Comparison of ENCODE assay signal across 26 cellular contexts in the genomic region with DNA sequence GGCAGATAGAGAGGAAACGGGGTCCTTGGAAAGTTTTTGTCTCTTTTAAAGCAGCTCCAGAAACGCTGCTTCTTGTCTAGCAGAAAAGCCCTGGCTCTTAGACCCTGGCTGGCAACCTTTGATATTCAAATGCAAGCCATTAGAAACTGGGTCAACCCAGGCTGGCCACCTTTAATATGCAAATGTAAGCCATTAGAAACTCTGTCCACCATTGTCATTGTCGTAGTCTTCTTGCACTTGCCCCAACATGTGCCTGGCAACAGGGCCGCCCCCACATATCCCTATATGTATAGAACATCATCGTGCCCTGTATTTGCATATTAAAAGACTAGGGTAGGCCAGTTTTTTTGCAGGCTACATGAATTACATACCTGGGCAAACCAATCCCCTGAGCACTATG.
"Had no signal": no experiment of that assay in that cellular context is flagged by ENCODE, and none has a peak within 500 bp of the region (broad histone marks: within the 10 kb centered on the region; RNA-seq: fewer than 3 reads in every experiment).

No MANE protein-coding gene starts in this region.

- H3K27ac Mint-ChIP-seq: activated CD4-positive, alpha-beta memory T cell treated with anti-CD3 and anti-CD28 coated beads for 36 hours; activated naive CD4-positive, alpha-beta T cell treated with anti-CD3 and anti-CD28 coated beads for 36 hours; activated naive CD8-positive, alpha-beta T cell treated with anti-CD3 and anti-CD28 coated beads, Interleukin-2, amount 10 ng/mL, durations not matched to agents 7 days and 5 days; activated T-cell treated with anti-CD3 and anti-CD28 coated beads, Interleukin-2, amount 50 U/mL, for 72 hours; effector memory CD8-positive, alpha-beta T cell; natural killer cell treated with Interleukin-12 subunit alpha and Interleukin-12 subunit beta and Interleukin-15 and Interleukin-18, amount 100 ng/mL, for 72 hours; type B pancreatic cell had no signal

- H3K4me3 ChIP-seq: breast epithelium, dorsolateral prefrontal cortex, esophagus squamous epithelium, gastrocnemius medialis, left lung, ovary, prostate gland, right atrium auricular region, spleen, thoracic aorta, vagina had no signal

- H3K36me3 Mint-ChIP-seq: activated CD4-positive, alpha-beta memory T cell treated with anti-CD3 and anti-CD28 coated beads for 36 hours; activated naive CD8-positive, alpha-beta T cell treated with anti-CD3 and anti-CD28 coated beads, Interleukin-2, amount 10 ng/mL, durations not matched to agents 7 days and 5 days; natural killer cell treated with Interleukin-12 subunit alpha and Interleukin-12 subunit beta and Interleukin-15 and Interleukin-18, amount 100 ng/mL, for 72 hours; type B pancreatic cell had no signal

- FAIRE-seq: colon had no signal

- DNase-seq: activated CD4-positive, alpha-beta memory T cell treated with anti-CD3 and anti-CD28 coated beads for 36 hours; activated CD4-positive, alpha-beta T cell treated with anti-CD3 and anti-CD28 coated beads for 48 hours; activated effector memory CD4-positive, alpha-beta T cell treated with Interleukin-2 at 50 U/mL for 16 hours; activated naive CD4-positive, alpha-beta T cell treated with anti-CD3 and anti-CD28 coated beads for 36 hours; activated naive CD8-positive, alpha-beta T cell treated with anti-CD3 and anti-CD28 coated beads, Interleukin-2, amount 10 ng/mL, durations not matched to agents 7 days and 5 days; activated T-cell treated with anti-CD3 and anti-CD28 coated beads, Interleukin-2, amount 50 U/mL, for 72 hours; amniotic stem cell; dorsolateral prefrontal cortex; effector memory CD8-positive, alpha-beta T cell; esophagus squamous epithelium; gastrocnemius medialis; kidney glomerular epithelial cell; left lung; ovary; spleen; stimulated activated CD4-positive, alpha-beta T cell treated with anti-CD3 and anti-CD28 coated beads, Interleukin-4, amount 100 ng/mL, for 1 hour; stimulated activated naive CD4-positive, alpha-beta T cell had no signal

- H3K4me3 Mint-ChIP-seq: activated CD4-positive, alpha-beta memory T cell treated with anti-CD3 and anti-CD28 coated beads for 36 hours; activated naive CD4-positive, alpha-beta T cell treated with anti-CD3 and anti-CD28 coated beads for 36 hours; activated naive CD8-positive, alpha-beta T cell treated with anti-CD3 and anti-CD28 coated beads, Interleukin-2, amount 10 ng/mL, durations not matched to agents 7 days and 5 days; activated T-cell treated with anti-CD3 and anti-CD28 coated beads, Interleukin-2, amount 50 U/mL, for 72 hours; central memory CD8-positive, alpha-beta T cell; effector memory CD8-positive, alpha-beta T cell; natural killer cell treated with Interleukin-12 subunit alpha and Interleukin-12 subunit beta and Interleukin-15 and Interleukin-18, amount 100 ng/mL, for 72 hours; type B pancreatic cell had no signal

- H3K36me3 ChIP-seq: breast epithelium, esophagus squamous epithelium, gastrocnemius medialis, left lung, ovary, prostate gland, right atrium auricular region, spleen, thoracic aorta, vagina had no signal

- H3K27me3 ChIP-seq: breast epithelium, dorsolateral prefrontal cortex, gastrocnemius medialis, left lung, ovary, right atrium auricular region, spleen, vagina had no signal

- H3K27me3 Mint-ChIP-seq: activated CD4-positive, alpha-beta memory T cell treated with anti-CD3 and anti-CD28 coated beads for 36 hours; activated naive CD8-positive, alpha-beta T cell treated with anti-CD3 and anti-CD28 coated beads, Interleukin-2, amount 10 ng/mL, durations not matched to agents 7 days and 5 days; central memory CD8-positive, alpha-beta T cell; effector memory CD8-positive, alpha-beta T cell; natural killer cell treated with Interleukin-12 subunit alpha and Interleukin-12 subunit beta and Interleukin-15 and Interleukin-18, amount 100 ng/mL, for 72 hours; type B pancreatic cell had no signal

- H3K4me1 ChIP-seq: breast epithelium, esophagus squamous epithelium, gastrocnemius medialis, left lung, prostate gland, right atrium auricular region, spleen, vagina had no signal

- H3K9me3 ChIP-seq: esophagus squamous epithelium, gastrocnemius medialis, ovary, prostate gland, right atrium auricular region, thoracic aorta, vagina had no signal

- H3K4me1 Mint-ChIP-seq: activated naive CD8-positive, alpha-beta T cell treated with anti-CD3 and anti-CD28 coated beads, Interleukin-2, amount 10 ng/mL, durations not matched to agents 7 days and 5 days; central memory CD8-positive, alpha-beta T cell had no signal

- H3K9me3 Mint-ChIP-seq: central memory CD8-positive, alpha-beta T cell had no signal

- H3K27ac ChIP-seq: breast epithelium, dorsolateral prefrontal cortex, esophagus squamous epithelium, gastrocnemius medialis, left lung, ovary, prostate gland, right atrium auricular region, spleen, thoracic aorta, vagina had no signal
